12 cellular contexts compared by ENCODE assay signal in genomic region chr12:77231548-77231947, GRCh38.
DNase-seq lines count a peak whose midpoint lies in the region; ATAC-seq and TF ChIP-seq lines count a peak whose summit lies in the region.
"Had no signal": no experiment of that assay in that cellular context is flagged by ENCODE, and none has a peak within 500 bp of the region (broad histone marks: within the 10 kb centered on the region; RNA-seq: fewer than 3 reads in every experiment).

No MANE protein-coding gene starts in this region.

- H3K36me3 ChIP-seq in ACC112 (ENCODE audit: insufficient read depth, low read length) (no peaks in the 10 kb centered on the region), colonic mucosa (no peaks in the 10 kb centered on the region), mesenchymal stem cell (ENCODE audit: control insufficient read depth in 1 of 2, insufficient read depth in 2 of 2, low read depth in 1 of 2, low read length in 2 of 2) (no peaks in the 10 kb centered on the region)

- peak overlapping the region; percentile 55 for H3K4me3 ChIP-seq in ACC112 (ENCODE audit: low read depth, low read length)
- H3K4me3 ChIP-seq in colonic mucosa, result no peak overlapping the region
- H3K4me3 ChIP-seq in mesenchymal stem cell (ENCODE audit: insufficient read depth in 1 of 2, low read depth in 1 of 2, low read length in 2 of 2), result peak overlapping the region in 1 of 2 experiments; percentile 64

- no peak overlapping the region for H2BK15ac ChIP-seq in mesenchymal stem cell (ENCODE audit: low read depth, poor library complexity, severe bottlenecking)

- no peak overlapping the region for H3K4me2 ChIP-seq in mesenchymal stem cell (ENCODE audit: low read length, poor library complexity, severe bottlenecking)

- H3K4me1 ChIP-seq in ACC112 (ENCODE audit: control insufficient read depth, insufficient read depth, low read length, unreplicated experiment), result peaks cover 30% of the 10 kb centered on the region
- H3K4me1 ChIP-seq in colonic mucosa, result no peaks in the 10 kb centered on the region
- no peaks in the 10 kb centered on the region for H3K4me1 ChIP-seq in mesenchymal stem cell (ENCODE audit: control insufficient read depth, insufficient read depth, low read depth, low read length)

- H3K27ac ChIP-seq in ACC112 (ENCODE audit: low read depth, low read length) (peak overlapping the region; percentile 81), colonic mucosa (no peak overlapping the region), mesenchymal stem cell (ENCODE audit: low read length, poor library complexity, severe bottlenecking) (no peak overlapping the region)

- no peak overlapping the region for H3K18ac ChIP-seq in mesenchymal stem cell (ENCODE audit: low read depth in 1 of 2, low read length in 2 of 2)

- no peak for ATAC-seq in GM18907 (IDR thresholded peaks at IDR 0.05; ENCODE audit: unreplicated experiment)
- ATAC-seq: T-helper 17 cell had no signal

- no peak overlapping the region for H2BK120ac ChIP-seq in mesenchymal stem cell (ENCODE audit: low read depth, low read length)

- intact Hi-C loops in colonic mucosa (cut with DNase I), result no loop called here

- H2AK5ac ChIP-seq in mesenchymal stem cell (ENCODE audit: low read length, severe bottlenecking), result no peak overlapping the region

- H3K9ac ChIP-seq in colonic mucosa (ENCODE audit: low read depth in 2 of 2, low read length in 2 of 2) (no peak overlapping the region), mesenchymal stem cell (ENCODE audit: low read length) (peak overlapping the region; percentile 87)

- no peaks in the 10 kb centered on the region for H3K79me1 ChIP-seq in mesenchymal stem cell (replicated peaks; ENCODE audit: low read length, poor library complexity, severe bottlenecking)

- 77% methylated on average over 2 of the region's 6 CpGs for WGBS in mesenchymal stem cell

- no peaks in the 10 kb centered on the region for H3K27me3 ChIP-seq in ACC112 (ENCODE audit: insufficient read depth, low read length)
- H3K27me3 ChIP-seq in colonic mucosa, result no peaks in the 10 kb centered on the region
- no peaks in the 10 kb centered on the region for H3K27me3 ChIP-seq in mesenchymal stem cell (ENCODE audit: control insufficient read depth in 1 of 2, insufficient read depth in 1 of 2, low read length in 2 of 2)

- H4K8ac ChIP-seq in mesenchymal stem cell (ENCODE audit: low read length), result no peak overlapping the region

- peak overlapping the region; percentile 92 for H2AFZ ChIP-seq in ACC112 (ENCODE audit: low read length, unreplicated experiment)
- no peak overlapping the region for H2AFZ ChIP-seq in mesenchymal stem cell (ENCODE audit: low read depth, low read length)

- H3K79me2 ChIP-seq in ACC112 (ENCODE audit: control insufficient read depth, insufficient read depth, low read length, unreplicated experiment), result no peaks in the 10 kb centered on the region

- DNase-seq in NCI-H1105 (lab: John Stamatoyannopoulos, UW) (peak; percentile 22), colonic mucosa (peak; percentile 53), mesenchymal stem cell (peak; percentile 5), NCI-H146 (lab: John Stamatoyannopoulos, UW) (no peak), occipital lobe (lab: John Stamatoyannopoulos, UW) (no peak)
- DNase-seq in activated CD4-positive, CD25-positive, alpha-beta regulatory T cell (lab: John Stamatoyannopoulos, UW), result no peak
- DNase-seq: CD4-positive, CD25-positive, alpha-beta regulatory T cell; retina; stimulated activated naive CD4-positive, alpha-beta T cell; T-helper 17 cell had no signal

- no peak overlapping the region for H2BK12ac ChIP-seq in mesenchymal stem cell (ENCODE audit: low read length in 2 of 2)

- H3K23ac ChIP-seq in mesenchymal stem cell (ENCODE audit: low read length in 2 of 2), result no peak overlapping the region

- H2BK5ac ChIP-seq in mesenchymal stem cell (ENCODE audit: low read depth, low read length, poor library complexity, severe bottlenecking), result no peak overlapping the region

- H3K4ac ChIP-seq in mesenchymal stem cell (ENCODE audit: low read depth in 1 of 2, low read length in 2 of 2), result no peak overlapping the region

- H3K9me3 ChIP-seq in colonic mucosa (no peaks in the 10 kb centered on the region), mesenchymal stem cell (ENCODE audit: control insufficient read depth, low read length) (no peaks in the 10 kb centered on the region)

- no peak for TF ChIP-seq CTCF in colonic mucosa (IDR thresholded peaks at IDR 0.05)

- H4K91ac ChIP-seq in mesenchymal stem cell (ENCODE audit: low read length), result no peak overlapping the region

- H3K14ac ChIP-seq in mesenchymal stem cell (ENCODE audit: low read length in 2 of 2), result no peak overlapping the region

Comparison
In these comparisons a context has a peak if more than half of its experiments do, and no peak if none do; other contexts are left out.
1. DNase-seq: peak in NCI-H1105 (single experiment), colonic mucosa (single experiment) and mesenchymal stem cell (single experiment); none in NCI-H146 (single experiment), occipital lobe (single experiment) and activated CD4-positive, CD25-positive, alpha-beta regulatory T cell (0 of 4).